ENCODE assay signal across 8 cellular contexts in the genomic region with DNA sequence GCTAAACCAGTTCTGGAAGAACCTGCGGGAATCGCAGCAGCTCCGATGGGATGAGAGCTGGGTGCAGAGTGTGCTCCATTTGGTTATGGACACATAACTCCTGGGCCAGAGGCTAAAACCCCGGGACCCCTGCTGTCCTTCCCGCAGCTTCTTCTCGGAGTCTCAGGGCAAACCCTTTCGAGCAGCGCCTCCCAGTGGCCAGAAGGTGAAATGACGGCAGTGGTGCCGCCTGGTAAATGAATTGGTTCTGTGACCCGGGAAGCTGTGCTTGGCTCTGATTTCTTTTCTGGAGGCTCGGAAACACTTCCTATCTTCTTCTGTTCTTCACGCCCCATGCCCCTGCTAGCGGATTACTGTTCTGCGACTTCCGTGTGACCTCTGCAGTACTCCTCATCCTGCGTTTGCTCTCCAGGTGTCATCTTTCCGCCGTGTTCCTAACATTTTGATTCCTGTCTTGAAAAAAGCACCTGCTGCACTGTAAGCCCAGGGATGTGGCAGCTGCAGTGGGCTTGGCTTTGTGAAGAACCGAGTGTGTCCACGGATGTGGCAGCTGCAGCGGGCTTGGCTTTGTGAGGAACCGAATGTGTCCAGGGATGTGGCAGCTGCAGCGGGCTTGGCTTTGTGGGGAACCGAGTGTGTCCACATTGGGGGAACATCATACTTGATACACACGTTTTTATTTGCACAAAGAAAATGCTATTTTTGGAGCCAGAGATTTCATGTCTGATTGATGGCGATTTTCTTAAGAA.
A peak's percentile ranks its signal among the peaks of the same experiment; 100 is the strongest.
DNase-seq lines count a peak whose midpoint lies in the region; ATAC-seq, FAIRE-seq and TF ChIP-seq lines count a peak whose summit lies in the region.
"Not testable (repeated sequence)": the region's sequence is repeated elsewhere in the genome, so short reads cannot be mapped to it uniquely, and the experiment has no call there.

No MANE protein-coding gene starts in this region.

- POLR2A ChIA-PET in Caco-2 (lab: Charles Lee); K562 (lab: Yijun Ruan, JAX): not testable (repeated sequence)

- TF ChIP-seq RAD21 in K562 (CRISPR knock-in tag; conservative IDR thresholded peaks at IDR 0.05 in 1 of 2, IDR thresholded peaks at IDR 0.05 in 1 of 2) (peak in 1 of 2 experiments; percentile 53; a peak in 3 of 4 replicates), neural cell (conservative IDR thresholded peaks at IDR 0.05) (peak; percentile 42)

- TF ChIP-seq POLR2A in K562 (conservative IDR thresholded peaks at IDR 0.05) = not testable (repeated sequence)

- H3K9me1 ChIP-seq in K562 (ENCODE audit: control insufficient read depth, insufficient read depth, low read length) = not testable (repeated sequence)

- not testable (repeated sequence) for H3K27me3 Mint-ChIP-seq in Caco-2 (ENCODE audit: insufficient read depth, unreplicated experiment); glutamatergic neuron (ENCODE audit: unreplicated experiment)

- not testable (repeated sequence) for H3K4me3 ChIP-seq in Caco-2 (ENCODE audit: low read depth, low read length); NT2/D1 (ENCODE audit: insufficient read length, low read depth); K562; neural cell (ENCODE audit: low read length)

- not testable (repeated sequence) for H3F3A ChIP-seq in neural cell (ENCODE audit: insufficient read depth, low read length, poor library complexity, severe bottlenecking)

- not testable (repeated sequence) for H3K79me2 ChIP-seq in K562 (ENCODE audit: control insufficient read depth, insufficient read depth, low read length); neural cell (replicated peaks; ENCODE audit: insufficient read depth, low read length)

- H3K9ac ChIP-seq in NT2/D1 (ENCODE audit: insufficient read length, low read depth) = peak overlapping the region; percentile 4
- H3K9ac ChIP-seq in K562 (ENCODE audit: insufficient read depth in 1 of 2, low read depth in 2 of 2, low read length in 2 of 2); neural cell (ENCODE audit: low read length): not testable (repeated sequence)

- not testable (repeated sequence) for H3K9me2 ChIP-seq in neural cell (ENCODE audit: insufficient read depth, low read length)

- peaks cover 18% of the 10 kb centered on the region for H3K4me1 Mint-ChIP-seq in Caco-2 (ENCODE audit: low read depth, unreplicated experiment)
- not testable (repeated sequence) for H3K4me1 Mint-ChIP-seq in glutamatergic neuron (ENCODE audit: low read depth, unreplicated experiment)
- peaks cover 13% of the 10 kb centered on the region for H3K4me1 Mint-ChIP-seq in stimulated activated effector memory CD8-positive, alpha-beta T cell treated with anti-CD3 and anti-CD28 coated beads, Interleukin-12 subunit alpha, Interleukin-12 subunit beta, amount 100 ng/mL, for 72 hours

- intact Hi-C loops in Caco-2 (cut with micrococcal nuclease; ENCODE audit: unreplicated experiment) = loop anchor here (5.0 kb wide), 2 partner anchors 35 to 65 kb away; no protein-coding TSS in a partner anchor
- intact Hi-C loops in K562 (cut with micrococcal nuclease) = not testable (repeated sequence)

- DNase-seq in Caco-2 (peak; percentile 80 to 83), HuH-7.5 (ENCODE audit: low spot score) (peak; percentile 35), K562 (ENCODE audit: extremely low read depth in 1 of 4, low spot score in 3 of 4) (peak in 1 of 4 experiments; percentile 10), glutamatergic neuron (peak; percentile 68)
- DNase-seq in NT2/D1 (ENCODE audit: low read depth, low spot score) = not testable (repeated sequence)
- DNase-seq in activated CD4-positive, alpha-beta T cell treated with anti-CD3 and anti-CD28 coated beads, Interleukin-2, amount 50 U/mL, for 48 hours = peak; percentile 60 to 63
- peak; percentile 25 to 73 for DNase-seq in stimulated activated effector memory CD8-positive, alpha-beta T cell treated with anti-CD3 and anti-CD28 coated beads, Interleukin-12 subunit alpha, Interleukin-12 subunit beta, amount 100 ng/mL, for 72 hours (ENCODE audit: low spot score in 2 of 2)

- TF ChIP-seq CTCF in Caco-2 (IDR thresholded peaks at IDR 0.05; ENCODE audit: insufficient read depth in 1 of 2, low read depth in 1 of 2, low read length in 1 of 2, severe bottlenecking in 1 of 2, unreplicated experiment in 1 of 2) = peak; percentile 60 to 91
- TF ChIP-seq CTCF in K562 (IDR thresholded peaks at IDR 0.05 in 2 of 3, conservative IDR thresholded peaks at IDR 0.05 in 1 of 3; ENCODE audit: insufficient read depth in 2 of 3, low read depth in 1 of 3, low read length in 3 of 3) = peak; percentile 47 to 70 (median 51)
- peak; percentile 81 for TF ChIP-seq CTCF in glutamatergic neuron (IDR thresholded peaks at IDR 0.05; ENCODE audit: partially characterized antibody, unreplicated experiment)
- peak; percentile 68 for TF ChIP-seq CTCF in neural cell (IDR thresholded peaks at IDR 0.05; ENCODE audit: poor library complexity, severe bottlenecking)

- not testable (repeated sequence) for H3K9me3 ChIP-seq in Caco-2; NT2/D1 (ENCODE audit: insufficient read depth, low read length); K562 (replicated peaks; ENCODE audit: control insufficient read depth, insufficient read depth, low read depth, low read length); neural cell (ENCODE audit: low read length)

- not testable (repeated sequence) for H3K36me3 Mint-ChIP-seq in Caco-2 (ENCODE audit: insufficient read depth, unreplicated experiment); glutamatergic neuron (ENCODE audit: unreplicated experiment); stimulated activated effector memory CD8-positive, alpha-beta T cell treated with anti-CD3 and anti-CD28 coated beads, Interleukin-12 subunit alpha, Interleukin-12 subunit beta, amount 100 ng/mL, for 72 hours

- TF ChIP-seq EP300 in K562 (IDR thresholded peaks at IDR 0.05; ENCODE audit: low read length); neural cell (conservative IDR thresholded peaks at IDR 0.05; ENCODE audit: poor library complexity, severe bottlenecking): not testable (repeated sequence)

- peak; percentile 84 for FAIRE-seq in K562 (lab: Jason Lieb, UNC)

- H3K27me3 ChIP-seq in Caco-2 (replicated peaks; ENCODE audit: control insufficient read depth, insufficient read depth, low read length); NT2/D1 (ENCODE audit: insufficient read depth, insufficient read length); K562 (ENCODE audit: control insufficient read depth in 2 of 2, insufficient read depth in 2 of 2, low read length in 2 of 2); neural cell (ENCODE audit: insufficient read depth, low read depth, low read length): not testable (repeated sequence)

- not testable (repeated sequence) for H3K36me3 ChIP-seq in Caco-2 (ENCODE audit: control insufficient read depth, insufficient read depth, low read length); NT2/D1 (ENCODE audit: insufficient read depth, insufficient read length, low read length); K562 (ENCODE audit: control insufficient read depth, insufficient read depth, low read length); neural cell (ENCODE audit: insufficient read depth, low read length)

- H3K4me3 Mint-ChIP-seq in Caco-2 (ENCODE audit: unreplicated experiment) (peak overlapping the region; percentile 8), glutamatergic neuron (ENCODE audit: unreplicated experiment) (peak overlapping the region; percentile 14)
- H3K4me3 Mint-ChIP-seq in stimulated activated effector memory CD8-positive, alpha-beta T cell treated with anti-CD3 and anti-CD28 coated beads, Interleukin-12 subunit alpha, Interleukin-12 subunit beta, amount 100 ng/mL, for 72 hours = peak overlapping the region; percentile 30

- in situ Hi-C loops in K562 (cut with MboI) = loop anchor here (10.0 kb wide), 1 partner anchor 128 kb away; no protein-coding TSS in a partner anchor

- CTCF ChIA-PET in Caco-2 (lab: Charles Lee) = interaction anchor here (0.6 to 1.7 kb wide), 6 partner anchors 65 to 1573 kb away, joined by 3 to 10 read pairs (median 4); partner anchors contain the start of gene NUDT8
- CTCF ChIA-PET in K562 (lab: Yijun Ruan, JAX; ENCODE audit: low intra/inter-chr PET ratio) = not testable (repeated sequence)

- H3K27ac Mint-ChIP-seq in Caco-2 (ENCODE audit: unreplicated experiment) = peak overlapping the region; percentile 57
- not testable (repeated sequence) for H3K27ac Mint-ChIP-seq in glutamatergic neuron (ENCODE audit: unreplicated experiment); stimulated activated effector memory CD8-positive, alpha-beta T cell treated with anti-CD3 and anti-CD28 coated beads, Interleukin-12 subunit alpha, Interleukin-12 subunit beta, amount 100 ng/mL, for 72 hours

- H3K4me2 ChIP-seq in K562 (ENCODE audit: insufficient read depth, low read length); neural cell (ENCODE audit: low read length): not testable (repeated sequence)

- not testable (repeated sequence) for BruUV-seq in Caco-2 (replicated peaks; lab: Mats Ljungman, UMichigan); K562 (replicated peaks; lab: Mats Ljungman, UMichigan)

- H3K27ac ChIP-seq in K562 (ENCODE audit: extremely low read depth, low read depth, low read length); neural cell (ENCODE audit: low read length): not testable (repeated sequence)

- WGBS in K562 (ENCODE audit: insufficient coverage, low coverage, missing lambda C conversion rate) = 12% methylated on average over 21 of the region's 27 CpGs

- not testable (repeated sequence) for H2AFZ ChIP-seq in K562 (ENCODE audit: low read depth, low read length); neural cell (ENCODE audit: low read depth, low read length)

- not testable (repeated sequence) for H3K9me3 Mint-ChIP-seq in Caco-2 (ENCODE audit: unreplicated experiment); glutamatergic neuron (ENCODE audit: unreplicated experiment); stimulated activated effector memory CD8-positive, alpha-beta T cell treated with anti-CD3 and anti-CD28 coated beads, Interleukin-12 subunit alpha, Interleukin-12 subunit beta, amount 100 ng/mL, for 72 hours

- not testable (repeated sequence) for H3K4me1 ChIP-seq in Caco-2; NT2/D1 (ENCODE audit: insufficient read depth, insufficient read length); K562 (replicated peaks in 1 of 2; ENCODE audit: control insufficient read depth in 2 of 2, insufficient read depth in 2 of 2, low read length in 2 of 2)

- ATAC-seq in K562; stimulated activated effector memory CD8-positive, alpha-beta T cell treated with anti-CD3 and anti-CD28 coated beads, Interleukin-12 subunit alpha, Interleukin-12 subunit beta, amount 100 ng/mL, for 72 hours: not testable (repeated sequence)

- H4K20me1 ChIP-seq in K562 (replicated peaks; ENCODE audit: control insufficient read depth, insufficient read depth, low read length); neural cell (ENCODE audit: insufficient read depth): not testable (repeated sequence)
